Comparison of ENCODE assay signal across 23 cellular contexts in genomic region chr17:13594310-13594709, GRCh38. TPM values are rescaled to one million over a fixed set of nuclear protein-coding genes. Genes with fewer than 3 reads are reported as not detected.
DNase-seq lines count a peak whose midpoint lies in the region; ATAC-seq, FAIRE-seq and TF ChIP-seq lines count a peak whose summit lies in the region.
"Had no signal": no experiment of that assay in that cellular context is flagged by ENCODE, and none has a peak within 500 bp of the region (broad histone marks: within the 10 kb centered on the region; RNA-seq: fewer than 3 reads in every experiment).

No MANE protein-coding gene starts in this region.

- H3K9me3 ChIP-seq in RWPE2 (ENCODE audit: severe bottlenecking) (no peaks in the 10 kb centered on the region), vagina (no peaks in the 10 kb centered on the region), small intestine (ENCODE audit: control insufficient read depth, low read depth) (no peaks in the 10 kb centered on the region)
- H3K9me3 ChIP-seq: body of pancreas, stomach, upper lobe of left lung had no signal

- H3K4me1 Mint-ChIP-seq in activated naive CD4-positive, alpha-beta T cell treated with anti-CD3 and anti-CD28 coated beads, Interleukin-2, amount 50 U/mL, for 24 hours, result peaks cover 5% of the 10 kb centered on the region
- H3K4me1 Mint-ChIP-seq: memory B cell had no signal

- no peaks in the 10 kb centered on the region for H3K27me3 ChIP-seq in RWPE2 (ENCODE audit: insufficient read depth, poor library complexity, severe bottlenecking)
- H3K27me3 ChIP-seq in vagina, result no peaks in the 10 kb centered on the region
- no peaks in the 10 kb centered on the region for H3K27me3 ChIP-seq in small intestine (ENCODE audit: control insufficient read depth in 2 of 2, insufficient read depth in 2 of 2, low read length in 2 of 2)
- H3K27me3 ChIP-seq: upper lobe of left lung had no signal

- H3K27ac Mint-ChIP-seq in activated naive CD4-positive, alpha-beta T cell treated with anti-CD3 and anti-CD28 coated beads, Interleukin-2, amount 50 U/mL, for 24 hours, result peak overlapping the region; percentile 64
- H3K27ac Mint-ChIP-seq: activated B cell treated with CpG ODN at 0.5 μM for 24 hours; activated CD8-positive, alpha-beta T cell treated with anti-CD3 and anti-CD28 coated beads for 36 hours; activated T-cell treated with anti-CD3 and anti-CD28 coated beads, Interleukin-2, amount 50 U/mL, for 24 hours; CD14-positive monocyte; memory B cell; T-helper 2 cell treated with Interferon-gamma antibody and Interleukin-4, amounts not matched to agents 5 μg/mL and 100 μg/mL, for 36 hours had no signal

- intact Hi-C loops in vagina (cut with DNase I), result loop anchor here (10.0 kb wide), 1 partner anchor 710 kb away; the partner anchor contains the start of gene HS3ST3B1

- TF ChIP-seq CTCF in RWPE2 (IDR thresholded peaks at IDR 0.05; ENCODE audit: poor library complexity, severe bottlenecking), result no peak
- no peak for TF ChIP-seq CTCF in vagina (IDR thresholded peaks at IDR 0.05)

- DNase-seq in activated naive CD4-positive, alpha-beta T cell treated with anti-CD3 and anti-CD28 coated beads, Interleukin-2, amount 50 U/mL, for 16 hours, result no peak
- DNase-seq in RWPE2 (ENCODE audit: low spot score) (no peak), fibroblast of the conjunctiva (ENCODE audit: low read depth) (peak; percentile 46), vagina (ENCODE audit: extremely low spot score in 2 of 2) (no peak), NCI-H526 (lab: John Stamatoyannopoulos, UW) (no peak), small intestine (no peak)
- DNase-seq: 8988T, kidney, NCI-H446 treated with DMSO at 0.1 percent for 48 hours had no signal

- TF ChIP-seq POLR2A in vagina (IDR thresholded peaks at IDR 0.05), result no peak

- peaks cover 7% of the 10 kb centered on the region for H3K27me3 Mint-ChIP-seq in activated naive CD4-positive, alpha-beta T cell treated with anti-CD3 and anti-CD28 coated beads, Interleukin-2, amount 50 U/mL, for 24 hours

- H3K36me3 Mint-ChIP-seq in activated naive CD4-positive, alpha-beta T cell treated with anti-CD3 and anti-CD28 coated beads, Interleukin-2, amount 50 U/mL, for 24 hours, result no peaks in the 10 kb centered on the region
- H3K36me3 Mint-ChIP-seq: activated naive CD4-positive, alpha-beta T cell treated with anti-CD3 and anti-CD28 coated beads, Interleukin-2, amount 50 U/mL, for 72 hours; CD14-positive monocyte; memory B cell; naive thymus-derived CD8-positive, alpha-beta T cell had no signal

- no peak overlapping the region for H3K4me3 Mint-ChIP-seq in activated naive CD4-positive, alpha-beta T cell treated with anti-CD3 and anti-CD28 coated beads, Interleukin-2, amount 50 U/mL, for 24 hours
- H3K4me3 Mint-ChIP-seq: activated B cell treated with CpG ODN at 0.5 μM for 24 hours; activated CD8-positive, alpha-beta T cell treated with anti-CD3 and anti-CD28 coated beads for 36 hours; activated T-cell treated with anti-CD3 and anti-CD28 coated beads, Interleukin-2, amount 50 U/mL, for 24 hours; memory B cell; naive thymus-derived CD8-positive, alpha-beta T cell; T-helper 2 cell treated with Interferon-gamma antibody and Interleukin-4, amounts not matched to agents 5 μg/mL and 100 μg/mL, for 36 hours had no signal

- H3K9me3 Mint-ChIP-seq in activated naive CD4-positive, alpha-beta T cell treated with anti-CD3 and anti-CD28 coated beads, Interleukin-2, amount 50 U/mL, for 24 hours, result no peaks in the 10 kb centered on the region
- H3K9me3 Mint-ChIP-seq: activated B cell treated with CpG ODN at 0.5 μM for 24 hours; activated CD8-positive, alpha-beta T cell treated with anti-CD3 and anti-CD28 coated beads for 36 hours; activated naive CD4-positive, alpha-beta T cell treated with anti-CD3 and anti-CD28 coated beads, Interleukin-2, amount 50 U/mL, for 72 hours; activated T-cell treated with anti-CD3 and anti-CD28 coated beads, Interleukin-2, amount 50 U/mL, for 24 hours; memory B cell; naive thymus-derived CD8-positive, alpha-beta T cell; T-helper 2 cell treated with Interferon-gamma antibody and Interleukin-4, amounts not matched to agents 5 μg/mL and 100 μg/mL, for 36 hours had no signal

- WGBS in small intestine, 3 donors, result 82 to 92% (median 84%) methylated on average over 5 of the region's 5 CpGs

- no peak for FAIRE-seq in small intestine (lab: Jason Lieb, UNC)
- FAIRE-seq: colon had no signal

- H3K4me1 ChIP-seq in RWPE2 (ENCODE audit: insufficient read depth, poor library complexity, severe bottlenecking), result peaks cover 31% of the 10 kb centered on the region
- H3K4me1 ChIP-seq in vagina, result peaks cover 4% of the 10 kb centered on the region
- H3K4me1 ChIP-seq in small intestine (ENCODE audit: control insufficient read depth in 2 of 2, insufficient read depth in 1 of 2, low read depth in 1 of 2, low read length in 1 of 2), result no peaks in the 10 kb centered on the region
- H3K4me1 ChIP-seq: body of pancreas, upper lobe of left lung had no signal

- ATAC-seq in RWPE2 (ENCODE audit: low read depth), result no peak
- no peak for ATAC-seq in HG02610 (IDR thresholded peaks at IDR 0.05; ENCODE audit: unreplicated experiment)

- H3K36me3 ChIP-seq in RWPE2 (ENCODE audit: low read depth), result peaks cover 12% of the 10 kb centered on the region; the same call in 1 of the 2 replicates
- H3K36me3 ChIP-seq in vagina, result no peaks in the 10 kb centered on the region
- no peaks in the 10 kb centered on the region for H3K36me3 ChIP-seq in small intestine (ENCODE audit: control insufficient read depth in 2 of 2, insufficient read depth in 2 of 2, low read length in 2 of 2)
- H3K36me3 ChIP-seq: stomach, upper lobe of left lung had no signal

- H3K27ac ChIP-seq in RWPE2 (ENCODE audit: poor library complexity, severe bottlenecking) (peak overlapping the region; percentile 11), vagina (peak overlapping the region; percentile 47), small intestine (ENCODE audit: low read depth in 1 of 2, low read length in 1 of 2) (no peak overlapping the region)
- H3K27ac ChIP-seq: body of pancreas, stomach, upper lobe of left lung had no signal

- H3K4me3 ChIP-seq in RWPE2 (ENCODE audit: severe bottlenecking) (no peak overlapping the region), vagina (no peak overlapping the region), small intestine (ENCODE audit: low read depth in 1 of 2, low read length in 2 of 2) (no peak overlapping the region)
- H3K4me3 ChIP-seq: body of pancreas, stomach, upper lobe of left lung had no signal

RNA-seq across cellular contexts. Expression of gene HS3ST3A1, which starts 7.4 kb away (rescaled TPM):
- 8.6 TPM for total RNA-seq in vagina
- under 1 TPM in 1 of 3 donors, not detected in 2; 0.25 TPM for polyA plus RNA-seq in small intestine
- total RNA-seq: activated B cell treated with CpG ODN at 0.5 μM for 24 hours; activated naive CD4-positive, alpha-beta T cell treated with anti-CD3 and anti-CD28 coated beads, Interleukin-2, amount 50 U/mL, for 72 hours; body of pancreas; naive thymus-derived CD8-positive, alpha-beta T cell had no signal
- polyA plus RNA-seq: CD14-positive monocyte had no signal

Comparison
In these comparisons a context has a peak if more than half of its experiments do, and no peak if none do; other contexts are left out.
1. H3K27ac ChIP-seq: peak in RWPE2 (single experiment) and vagina (single experiment); none in small intestine (0 of 2).